Comparison of ENCODE assay signal across 8 cellular contexts in the genomic region with DNA sequence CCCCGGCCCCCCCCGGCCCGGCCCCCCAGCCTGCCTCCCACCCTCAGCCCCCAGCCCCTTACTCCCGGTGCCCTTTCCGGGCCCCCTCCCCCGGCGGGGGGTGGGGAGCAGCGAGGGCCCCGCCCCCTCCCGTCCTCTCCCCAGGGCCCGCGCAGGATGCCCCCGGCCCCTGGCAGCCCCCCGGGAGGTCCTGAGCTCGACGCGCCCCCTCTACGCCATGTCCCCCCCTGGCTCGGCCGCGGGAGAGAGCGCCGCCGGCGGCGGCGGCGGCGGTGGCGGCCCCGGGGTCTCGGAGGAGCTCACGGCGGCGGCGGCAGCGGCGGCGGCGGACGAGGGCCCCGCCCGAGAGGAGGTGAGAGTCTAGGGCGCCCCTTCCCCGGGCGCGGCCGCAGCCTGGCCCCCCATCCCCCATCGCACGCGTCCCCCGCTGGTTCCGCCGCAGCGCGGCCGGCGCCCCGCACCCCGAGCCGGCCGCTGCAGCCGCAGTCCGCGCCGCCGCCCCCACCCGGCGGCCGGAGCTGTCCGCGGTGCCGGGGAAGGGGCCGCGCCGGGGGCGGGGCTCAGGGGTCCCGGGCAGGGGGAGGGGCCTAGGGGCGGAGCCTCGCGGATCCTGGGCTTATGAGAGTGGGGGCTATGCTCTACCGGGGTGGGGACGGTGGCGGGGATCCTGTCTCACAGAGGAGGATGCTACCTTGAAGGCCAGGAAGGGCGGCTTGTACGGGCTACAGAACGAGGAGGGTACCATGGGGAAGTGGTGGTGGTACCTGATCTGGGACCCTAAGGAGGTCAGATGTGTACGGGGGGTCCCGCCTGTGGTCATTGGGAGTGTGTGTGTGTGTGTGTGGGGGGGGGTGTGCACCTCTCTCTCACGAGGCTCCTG. TPM values are rescaled to one million over a fixed set of nuclear protein-coding genes. Genes with fewer than 3 reads are reported as not detected.
DNase-seq lines count a peak whose midpoint lies in the region; ATAC-seq and TF ChIP-seq lines count a peak whose summit lies in the region.

No MANE protein-coding gene starts in this region.

- ATAC-seq in GM21367 (IDR thresholded peaks at IDR 0.05; ENCODE audit: unreplicated experiment) (no peak), GM19328 (IDR thresholded peaks at IDR 0.05; ENCODE audit: unreplicated experiment) (no peak), GM18858 (IDR thresholded peaks at IDR 0.05; ENCODE audit: unreplicated experiment) (no peak)

- no peak for DNase-seq in GM06990 (ENCODE audit: extremely low read depth, insufficient read length)
- peak; percentile 19 to 46 for DNase-seq in NCI-H1930 (lab: John Stamatoyannopoulos, UW)
- no peak for DNase-seq in chondrocyte (ENCODE audit: low spot score)
- DNase-seq in osteoblast (ENCODE audit: insufficient read length, low spot score, missing footprints), result peak; percentile 91
- DNase-seq in ureter (ENCODE audit: low spot score), result no peak

- no peaks in the 10 kb centered on the region for H3K36me3 Mint-ChIP-seq in chondrocyte (ENCODE audit: low read depth)

- H3K79me2 ChIP-seq in osteoblast (ENCODE audit: insufficient read depth, low read length), result no peaks in the 10 kb centered on the region

- no peaks in the 10 kb centered on the region for H4K20me1 ChIP-seq in osteoblast (ENCODE audit: insufficient read depth, low read length)

- H3K27me3 ChIP-seq in GM06990 (replicated peaks; ENCODE audit: control insufficient read depth, insufficient read depth, low read length) (peaks cover 5% of the 10 kb centered on the region; the same call in 1 of the 2 replicates), osteoblast (ENCODE audit: insufficient read depth, low read length) (peaks cover 45% of the 10 kb centered on the region)

- peaks cover 4% of the 10 kb centered on the region for H3K4me1 Mint-ChIP-seq in chondrocyte (ENCODE audit: low read depth)

- no peaks in the 10 kb centered on the region for H3K9me3 ChIP-seq in osteoblast (ENCODE audit: low read depth, low read length)

- no peak overlapping the region for H2AFZ ChIP-seq in osteoblast (ENCODE audit: low read length)

- peak overlapping the region; percentile 22 for H3K4me3 ChIP-seq in GM06990 (replicated peaks; ENCODE audit: low read depth, low read length)
- no peak overlapping the region for H3K4me3 ChIP-seq in osteoblast (ENCODE audit: insufficient read depth, low read length)

- H3K27ac Mint-ChIP-seq in chondrocyte (ENCODE audit: unreplicated experiment), result no peak overlapping the region

- H3K27me3 Mint-ChIP-seq in chondrocyte (ENCODE audit: low read depth), result peaks cover 38% of the 10 kb centered on the region

- no peak overlapping the region for H3K27ac ChIP-seq in osteoblast (ENCODE audit: low read depth, low read length)

- H3K36me3 ChIP-seq in GM06990 (ENCODE audit: control insufficient read depth, insufficient read depth, low read length) (no peaks in the 10 kb centered on the region), osteoblast (ENCODE audit: insufficient read depth, low read length) (no peaks in the 10 kb centered on the region)

- no peak overlapping the region for H3K4me2 ChIP-seq in osteoblast (ENCODE audit: insufficient read depth, low read length)

- H3K4me1 ChIP-seq in osteoblast (ENCODE audit: insufficient read depth, low read length), result no peaks in the 10 kb centered on the region

- TF ChIP-seq CTCF in GM06990 (IDR thresholded peaks at IDR 0.05; ENCODE audit: insufficient read depth, low read length, poor library complexity, severe bottlenecking), result no peak
- no peak for TF ChIP-seq CTCF in chondrocyte (IDR thresholded peaks at IDR 0.05)
- TF ChIP-seq CTCF in osteoblast (IDR thresholded peaks at IDR 0.05; ENCODE audit: extremely low read depth, low read depth, low read length), result no peak

- H3K4me3 Mint-ChIP-seq in chondrocyte (ENCODE audit: unreplicated experiment), result peak overlapping the region; percentile 45

- no peaks in the 10 kb centered on the region for H3K9me3 Mint-ChIP-seq in chondrocyte (ENCODE audit: low read depth)

RNA-seq across cellular contexts. Expression of gene TMEM151B, which starts 0.5 kb away (rescaled TPM):
- total RNA-seq in chondrocyte, result 0.05 TPM in 1 of 3 replicates, not detected in the others
- total RNA-seq in osteoblast, result not detected in 2 replicates
- total RNA-seq in ureter, result not detected

RNA-seq across cellular contexts. Expression of gene NFKBIE, which starts 5.4 kb away (rescaled TPM):
- total RNA-seq in chondrocyte (3.0 to 7.0 TPM (median 6.2 TPM) in 3 replicates), osteoblast (3.2 and 4.7 TPM in 2 replicates), ureter (8.0 TPM)

RNA-seq across cellular contexts. Expression of gene SLC35B2, which starts 13.4 kb away (rescaled TPM):
- 71.5 to 83.1 TPM (median 75.7 TPM) in 3 replicates for total RNA-seq in chondrocyte
- 86.0 and 94.1 TPM in 2 replicates for total RNA-seq in osteoblast
- total RNA-seq in ureter, result 33.6 TPM

RNA-seq across cellular contexts. Expression of gene HSP90AB1, which starts 23.9 kb away (rescaled TPM):
- total RNA-seq in chondrocyte (508 to 805 TPM (median 512 TPM) in 3 replicates), osteoblast (676 and 702 TPM in 2 replicates), ureter (936 TPM)

RNA-seq across cellular contexts. Expression of gene AARS2, which starts 42.4 kb away (rescaled TPM):
- 7.9 to 14.9 TPM (median 8.6 TPM) in 3 replicates for total RNA-seq in chondrocyte
- total RNA-seq in osteoblast, result 6.2 and 6.5 TPM in 2 replicates
- 17.4 TPM for total RNA-seq in ureter

Comparison
In these comparisons a context has a peak if more than half of its experiments do, and no peak if none do; other contexts are left out.
1. DNase-seq: peak in NCI-H1930 (2 of 2) and osteoblast (single experiment); none in GM06990 (single experiment), chondrocyte (single experiment) and ureter (single experiment).